17 cellular contexts compared by ENCODE assay signal in the genomic region with DNA sequence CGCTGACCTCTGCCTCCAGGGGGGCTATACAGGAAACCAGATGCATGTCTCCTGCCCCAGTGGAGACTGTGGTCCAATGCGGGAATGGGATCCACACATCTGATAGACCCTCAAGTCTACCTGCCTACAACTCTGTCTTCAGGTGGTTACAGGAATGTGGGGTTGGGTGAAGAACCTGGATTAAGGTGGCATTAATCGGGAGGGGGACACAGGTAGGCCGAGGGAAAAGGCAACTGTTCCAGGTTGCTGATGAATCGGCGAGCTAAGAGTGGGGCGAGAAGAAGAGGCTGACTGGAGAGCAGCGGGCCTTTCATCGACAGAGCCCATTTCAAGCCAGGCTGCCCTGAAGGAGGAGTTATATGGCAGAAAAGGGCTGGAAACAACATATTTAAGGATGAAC. TPM values are rescaled to one million over a fixed set of nuclear protein-coding genes. Genes with fewer than 3 reads are reported as not detected.
DNase-seq lines count a peak whose midpoint lies in the region; ATAC-seq, FAIRE-seq and TF ChIP-seq lines count a peak whose summit lies in the region.
"Had no signal": no experiment of that assay in that cellular context is flagged by ENCODE, and none has a peak within 500 bp of the region (broad histone marks: within the 10 kb centered on the region; RNA-seq: fewer than 3 reads in every experiment).

No MANE protein-coding gene starts in this region.

- H3K27me3 ChIP-seq in lung (ENCODE audit: control insufficient read depth, insufficient read depth) (no peaks in the 10 kb centered on the region), transverse colon (no peaks in the 10 kb centered on the region), HepG2 (ENCODE audit: control insufficient read depth in 1 of 2, insufficient read depth in 2 of 2, low read length in 2 of 2) (peaks cover 0 to 3% of the 10 kb centered on the region in 2 experiments; a peak in 1 of 5 replicates)

- TF ChIP-seq RAD21 in HepG2 (CRISPR knock-in tag; IDR thresholded peaks at IDR 0.05), result no peak

- no peaks in the 10 kb centered on the region for H4K20me1 ChIP-seq in HepG2 (ENCODE audit: insufficient read depth, low read length)

- DNase-seq in activated T-cell treated with anti-CD3 and anti-CD28 coated beads, Interleukin-2, amount 50 U/mL, for 24 hours, result peak; percentile 71
- no peak for DNase-seq in activated T-cell treated with anti-CD3 and anti-CD28 coated beads, Interleukin-2, amount 50 U/mL, for 1 hour
- peak; percentile 37 for DNase-seq in activated naive CD4-positive, alpha-beta T cell treated with anti-CD3 and anti-CD28 coated beads for 36 hours
- DNase-seq in lung (ENCODE audit: low spot score), result no peak
- DNase-seq in transverse colon, result no peak
- DNase-seq in left colon, result no peak
- DNase-seq in HepG2 (ENCODE audit: low spot score), result no peak
- DNase-seq: amniotic stem cell, NCI-H1105, posterior cingulate gyrus, Right ventricle myocardium superior had no signal

- BruUV-seq in HepG2 (replicated peaks; lab: Mats Ljungman, UMichigan), result no TSS peak

- H3K4me2 ChIP-seq in HepG2 (ENCODE audit: low read depth, low read length), result no peak overlapping the region

- H3K4me3 ChIP-seq in lung, result peak overlapping the region; percentile 10
- H3K4me3 ChIP-seq in transverse colon, result peak overlapping the region in 2 of 4 donors; percentile 10 to 29
- no peak overlapping the region for H3K4me3 ChIP-seq in HepG2 (replicated peaks in 1 of 3; ENCODE audit: insufficient read depth in 1 of 3, low read depth in 2 of 3, low read length in 3 of 3)
- H3K4me3 ChIP-seq: K562 had no signal

- ATAC-seq in lung (ENCODE audit: insufficient read depth, low FRiP score), result no peak
- ATAC-seq in left colon, result no peak
- no peak for ATAC-seq in GM19328 (IDR thresholded peaks at IDR 0.05; ENCODE audit: unreplicated experiment)
- ATAC-seq in HepG2, result no peak
- ATAC-seq: HCT116, K562 had no signal

- TF ChIP-seq EP300 in transverse colon (IDR thresholded peaks at IDR 0.05; ENCODE audit: low read depth), result no peak
- TF ChIP-seq EP300 in HepG2 (IDR thresholded peaks at IDR 0.05; ENCODE audit: low read depth in 2 of 2, low read length in 2 of 2), result no peak
- no peak for TF ChIP-seq EP300 in HepG2 (CRISPR knock-in tag; IDR thresholded peaks at IDR 0.05; ENCODE audit: borderline replicate concordance)

- no peak for TF ChIP-seq POLR2A in transverse colon (IDR thresholded peaks at IDR 0.05)
- TF ChIP-seq POLR2A in HepG2 (IDR thresholded peaks at IDR 0.05; ENCODE audit: insufficient read depth in 1 of 2, low read depth in 2 of 2, low read length in 2 of 2), result no peak

- H3K4me1 Mint-ChIP-seq in activated T-cell treated with anti-CD3 and anti-CD28 coated beads, Interleukin-2, amount 50 U/mL, for 24 hours (ENCODE audit: low read depth), result peaks cover 34% of the 10 kb centered on the region
- H3K4me1 Mint-ChIP-seq in activated naive CD4-positive, alpha-beta T cell treated with anti-CD3 and anti-CD28 coated beads for 36 hours (ENCODE audit: low read depth), result peaks cover 29% of the 10 kb centered on the region

- H3K9ac ChIP-seq in HepG2 (ENCODE audit: insufficient read depth, low read depth, low read length), result no peak overlapping the region

- intact Hi-C loops in activated naive CD4-positive, alpha-beta T cell treated with anti-CD3 and anti-CD28 coated beads for 36 hours (cut with micrococcal nuclease), result no loop called here
- intact Hi-C loops in transverse colon (cut with DNase I; ENCODE audit: low total_unique reads) (no loop called here), left colon (cut with DNase I, micrococcal nuclease) (no loop called here), HepG2 (cut with micrococcal nuclease; ENCODE audit: unreplicated experiment) (no loop called here)

- WGBS in lung, 2 donors, result 87 to 97% methylated on average over 9 of the region's 9 CpGs
- 72 to 93% methylated on average over 5 to 9 of the region's 9 CpGs for WGBS in transverse colon (ENCODE audit: low coverage in 1 of 2), 2 donors
- WGBS in HepG2 (ENCODE audit: low lambda C conversion rate), result 49% methylated on average over 9 of the region's 9 CpGs

- H3K79me2 ChIP-seq in HepG2 (ENCODE audit: insufficient read depth, low read length), result no peaks in the 10 kb centered on the region

- H3K9me3 ChIP-seq in lung (ENCODE audit: control insufficient read depth in 2 of 2, insufficient read depth in 1 of 2, low read length in 1 of 2) (no peaks in the 10 kb centered on the region), transverse colon (no peaks in the 10 kb centered on the region), HepG2 (ENCODE audit: low read length) (no peaks in the 10 kb centered on the region)

- no peaks in the 10 kb centered on the region for H3K27me3 Mint-ChIP-seq in activated T-cell treated with anti-CD3 and anti-CD28 coated beads, Interleukin-2, amount 50 U/mL, for 24 hours
- H3K27me3 Mint-ChIP-seq in activated naive CD4-positive, alpha-beta T cell treated with anti-CD3 and anti-CD28 coated beads for 36 hours (ENCODE audit: low read depth), result no peaks in the 10 kb centered on the region

- no peaks in the 10 kb centered on the region for H3K4me1 ChIP-seq in lung (ENCODE audit: control insufficient read depth in 2 of 2, insufficient read depth in 2 of 2, low read length in 2 of 2)
- H3K4me1 ChIP-seq in transverse colon, result no peaks in the 10 kb centered on the region
- H3K4me1 ChIP-seq in HepG2 (ENCODE audit: insufficient read depth, low read length), result no peaks in the 10 kb centered on the region

- no peak for FAIRE-seq in HepG2 (lab: Jason Lieb, UNC)
- FAIRE-seq: K562 had no signal

- CTCF ChIA-PET in activated naive CD4-positive, alpha-beta T cell treated with anti-CD3 and anti-CD28 coated beads for 36 hours (lab: Charles Lee), result interaction anchor here (0.9 to 4.0 kb wide), 11 partner anchors 9 to 305 kb away, joined by 3 to 43 read pairs (median 5); partner anchors contain the start of gene TTF2
- CTCF ChIA-PET in HepG2 (lab: Yijun Ruan, JAX; ENCODE audit: low intra/inter-chr PET ratio, low total read pairs), result no interaction called here

- H3K27ac Mint-ChIP-seq in activated T-cell treated with anti-CD3 and anti-CD28 coated beads, Interleukin-2, amount 50 U/mL, for 24 hours, result peak overlapping the region; percentile 97
- H3K27ac Mint-ChIP-seq in activated naive CD4-positive, alpha-beta T cell treated with anti-CD3 and anti-CD28 coated beads for 36 hours, result peak overlapping the region; percentile 100

- peak overlapping the region; percentile 94 for H3K4me3 Mint-ChIP-seq in activated T-cell treated with anti-CD3 and anti-CD28 coated beads, Interleukin-2, amount 50 U/mL, for 24 hours
- H3K4me3 Mint-ChIP-seq in activated naive CD4-positive, alpha-beta T cell treated with anti-CD3 and anti-CD28 coated beads for 36 hours, result peak overlapping the region; percentile 100

- no peak for TF ChIP-seq CTCF in lung (IDR thresholded peaks at IDR 0.05; ENCODE audit: control extremely low read depth, extremely low read depth)
- no peak for TF ChIP-seq CTCF in transverse colon (IDR thresholded peaks at IDR 0.05)
- no peak for TF ChIP-seq CTCF in HepG2 (CRISPR knock-in tag; IDR thresholded peaks at IDR 0.05)

- POLR2A ChIA-PET in HepG2 (lab: Yijun Ruan, JAX), result no interaction called here

- in situ Hi-C loops in transverse colon (cut with MboI; ENCODE audit: low pct_ligation_motif_present in 1 of 4, low pct_unique_long_range_greater_than_20kb in 1 of 4, low sequenced_read_pairs in 3 of 4) (no loop called here), HepG2 (cut with HindIII; ENCODE audit: extremely low pct_ligation_motif_present, low pct_unique_long_range_greater_than_20kb) (no loop called here)

- peaks cover 3% of the 10 kb centered on the region for H3K9me3 Mint-ChIP-seq in activated T-cell treated with anti-CD3 and anti-CD28 coated beads, Interleukin-2, amount 50 U/mL, for 24 hours
- H3K9me3 Mint-ChIP-seq in activated naive CD4-positive, alpha-beta T cell treated with anti-CD3 and anti-CD28 coated beads for 36 hours, result peaks cover 3% of the 10 kb centered on the region

- no peak overlapping the region for H2AFZ ChIP-seq in HepG2 (ENCODE audit: low read length)

- H3K27ac ChIP-seq in lung (ENCODE audit: low read depth in 1 of 2, low read length in 1 of 2) (no peak overlapping the region), transverse colon (peak overlapping the region in 3 of 4 donors; percentile 1 to 48 (median 2)), HepG2 (ENCODE audit: extremely low read length, insufficient read depth, low read length) (no peak overlapping the region)

- H3K36me3 Mint-ChIP-seq in activated T-cell treated with anti-CD3 and anti-CD28 coated beads, Interleukin-2, amount 50 U/mL, for 24 hours (ENCODE audit: low read depth), result peaks cover 66% of the 10 kb centered on the region
- H3K36me3 Mint-ChIP-seq in activated naive CD4-positive, alpha-beta T cell treated with anti-CD3 and anti-CD28 coated beads for 36 hours (ENCODE audit: low read depth), result peaks cover 59% of the 10 kb centered on the region

- no peaks in the 10 kb centered on the region for H3K36me3 ChIP-seq in lung (ENCODE audit: control insufficient read depth in 2 of 2, insufficient read depth in 2 of 2, low read length in 2 of 2)
- H3K36me3 ChIP-seq in transverse colon, result no peaks in the 10 kb centered on the region
- H3K36me3 ChIP-seq in HepG2 (replicated peaks in 1 of 2; ENCODE audit: control insufficient read depth in 1 of 2, insufficient read depth in 2 of 2, low read length in 2 of 2), result no peaks in the 10 kb centered on the region

RNA-seq across cellular contexts. Expression of gene CD2, which starts 0.8 kb away (rescaled TPM):
- total RNA-seq in activated naive CD4-positive, alpha-beta T cell treated with anti-CD3 and anti-CD28 coated beads for 36 hours, result 100 to 1,000 TPM; 251 to 264 TPM
- total RNA-seq in lung (1 to 10 TPM; 2.4 to 4.8 TPM), transverse colon (1 to 10 TPM in 3 of 4 donors, not detected in 1; 5.0 to 8.7 (median 6.3) TPM), left colon (1 to 10 TPM; 2.9 to 3.5 TPM), HepG2 (2016; rRNA removed; fragmentation: Illumina TruSeq; extraction: Trizol) (not detected in 2 replicates)
- polyA plus RNA-seq in lung (1 to 10 TPM; 5.0 to 5.2 TPM), HepG2 (2011; rRNA removed) (not detected in 2 replicates)
- not detected in 2 replicates for total RNA-seq in HepG2 (2016; cell fraction: cytosol; rRNA removed; fragmentation: Illumina TruSeq; extraction: Trizol; ENCODE audit: low read depth)
- total RNA-seq in HepG2 (2016; cell fraction: insoluble cytoplasmic fraction; rRNA removed; fragmentation: Illumina TruSeq; extraction: Trizol), result not detected in 2 replicates
- total RNA-seq in HepG2 (2016; cell fraction: membrane; rRNA removed; fragmentation: Illumina TruSeq; extraction: Trizol), result not detected in 2 replicates
- total RNA-seq in HepG2 (2016; cell fraction: nucleus; rRNA removed; fragmentation: Illumina TruSeq; extraction: Trizol), result not detected in 2 replicates
- not detected in 2 replicates for polyA plus RNA-seq in HepG2 (2011; cell fraction: cytosol; rRNA removed)
- polyA plus RNA-seq in HepG2 (2011; cell fraction: nucleus; rRNA removed), result not detected in 2 replicates
- polyA plus RNA-seq in HepG2 (2012), result not detected in 2 replicates
- polyA plus RNA-seq in HepG2 (2016; cell fraction: cytosol; fragmentation: Illumina TruSeq; extraction: Trizol; ENCODE audit: low read depth), result not detected in 2 replicates
- polyA plus RNA-seq in HepG2 (2016; cell fraction: insoluble cytoplasmic fraction; fragmentation: Illumina TruSeq; extraction: Trizol; ENCODE audit: low read depth), result not detected in 2 replicates
- polyA plus RNA-seq in HepG2 (2016; cell fraction: membrane; fragmentation: Illumina TruSeq; extraction: Trizol; ENCODE audit: low read depth), result not detected in 2 replicates
- polyA plus RNA-seq in HepG2 (2016; cell fraction: nucleus; fragmentation: Illumina TruSeq; extraction: Trizol; ENCODE audit: insufficient read depth, low read depth), result not detected in 2 replicates
- not detected in 2 replicates for polyA minus RNA-seq in HepG2 (2011; rRNA and poly(A)+ RNA removed; ENCODE audit: low replicate concordance)
- not detected in 2 replicates for polyA minus RNA-seq in HepG2 (2011; cell fraction: cytosol; rRNA and poly(A)+ RNA removed)
- not detected in 2 replicates for polyA minus RNA-seq in HepG2 (2011; cell fraction: nucleus; rRNA and poly(A)+ RNA removed)
- total RNA-seq: A673, chondrocyte, epithelial cell of proximal tubule had no signal

Comparison
In these comparisons a context has a peak if more than half of its experiments do, and no peak if none do; other contexts are left out.
1. DNase-seq: peak in activated T-cell treated with anti-CD3 and anti-CD28 coated beads, Interleukin-2, amount 50 U/mL, for 24 hours (single experiment) and activated naive CD4-positive, alpha-beta T cell treated with anti-CD3 and anti-CD28 coated beads for 36 hours (single experiment); none in activated T-cell treated with anti-CD3 and anti-CD28 coated beads, Interleukin-2, amount 50 U/mL, for 1 hour (single experiment), lung (single experiment), transverse colon (single experiment), left colon (0 of 2) and HepG2 (single experiment).
2. H3K27ac ChIP-seq: peak in transverse colon (3 of 4); none in lung (0 of 2) and HepG2 (single experiment).
3. RNA of gene CD2, which starts 0.8 kb away (total RNA-seq): 251 to 264 TPM in activated naive CD4-positive, alpha-beta T cell treated with anti-CD3 and anti-CD28 coated beads for 36 hours; 5.0 to 8.7 TPM in transverse colon, 2.4 to 4.8 TPM in lung, 2.9 to 3.5 TPM in left colon and not detected in HepG2; every median in the first group is over 10 times any median in the second.